12 cellular contexts compared by ENCODE assay signal in genomic region chr21:27196651-27197050, GRCh38.
DNase-seq lines count a peak whose midpoint lies in the region; TF ChIP-seq lines count a peak whose summit lies in the region.
"Had no signal": no experiment of that assay in that cellular context is flagged by ENCODE, and none has a peak within 500 bp of the region (broad histone marks: within the 10 kb centered on the region; RNA-seq: fewer than 3 reads in every experiment).

No MANE protein-coding gene starts in this region.

- no peak for TF ChIP-seq CTCF in fibroblast of villous mesenchyme (IDR thresholded peaks at IDR 0.05; ENCODE audit: insufficient read depth, low read depth, low read length)

- DNase-seq in Daoy (ENCODE audit: low read depth) (peak; percentile 6), ELR (ENCODE audit: low read depth) (peak; percentile 3), NCI-H82 treated with DMSO at 0.1 percent for 48 hours (lab: John Stamatoyannopoulos, UW; ENCODE audit: unreplicated experiment) (peak; percentile 9), fibroblast of villous mesenchyme (ENCODE audit: low read depth) (peak; percentile 72), NOMO-1 treated with dmso at 0.1 percent for 144 hours (lab: John Stamatoyannopoulos, UW; ENCODE audit: unreplicated experiment) (no peak), COR-L47 (lab: John Stamatoyannopoulos, UW) (no peak)
- no peak for DNase-seq in activated CD4-positive, alpha-beta T cell treated with anti-CD3 and anti-CD28 coated beads, Interleukin-2, amount 50 U/mL, for 4 hours
- DNase-seq: Caco-2; CD4-positive, alpha-beta memory T cell; DND-41; GOT3; H9 had no signal

- H3K4me3 ChIP-seq in fibroblast of villous mesenchyme (ENCODE audit: low read depth, low read length): no peak overlapping the region

Comparison
In these comparisons a context has a peak if more than half of its experiments do, and no peak if none do; other contexts are left out.
1. DNase-seq: peak in Daoy (single experiment), ELR (single experiment), NCI-H82 treated with DMSO at 0.1 percent for 48 hours (single experiment) and fibroblast of villous mesenchyme (single experiment); none in NOMO-1 treated with dmso at 0.1 percent for 144 hours (single experiment), activated CD4-positive, alpha-beta T cell treated with anti-CD3 and anti-CD28 coated beads, Interleukin-2, amount 50 U/mL, for 4 hours (0 of 2) and COR-L47 (single experiment).